ENCODE assay signal across 17 cellular contexts in the genomic region with DNA sequence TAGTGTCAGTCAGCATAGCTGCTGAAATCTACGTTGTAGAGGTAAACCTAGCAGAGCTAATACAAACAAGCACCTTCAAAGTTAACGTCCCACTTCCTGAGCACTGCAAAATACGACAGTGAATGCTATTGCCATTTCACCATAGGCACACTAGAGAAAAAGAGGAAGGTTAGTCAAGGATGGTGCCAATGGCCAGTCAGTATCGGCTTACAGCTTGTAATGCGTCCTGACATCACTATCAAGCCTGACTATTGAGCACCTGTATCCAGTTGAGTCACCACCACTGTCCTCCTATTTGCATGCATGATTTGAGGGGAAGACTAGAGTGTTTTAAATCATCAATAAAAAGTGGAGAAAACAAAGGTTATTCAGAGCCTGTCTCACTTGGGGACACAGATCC. TPM values are rescaled to one million over a fixed set of nuclear protein-coding genes. Genes with fewer than 3 reads are reported as not detected.
DNase-seq lines count a peak whose midpoint lies in the region; ATAC-seq and TF ChIP-seq lines count a peak whose summit lies in the region.
"Had no signal": no experiment of that assay in that cellular context is flagged by ENCODE, and none has a peak within 500 bp of the region (broad histone marks: within the 10 kb centered on the region; RNA-seq: fewer than 3 reads in every experiment).

No MANE protein-coding gene starts in this region.

- H3K36me3 Mint-ChIP-seq in GM23338 (ENCODE audit: low read depth) (peaks cover 53% of the 10 kb centered on the region), memory B cell (peaks cover 21% of the 10 kb centered on the region)

- H3K27ac ChIP-seq in GM23338 (ENCODE audit: low read depth) (peak overlapping the region; percentile 57; the same call in 1 of the 2 replicates), VCaP (peak overlapping the region; percentile 89)
- H3K27ac ChIP-seq: WERI-Rb-1 had no signal

- H3K4me2 ChIP-seq in GM23338, result no peak overlapping the region

- H3K9me2 ChIP-seq in GM23338 (ENCODE audit: insufficient read depth), result no peaks in the 10 kb centered on the region

- H3K27me3 Mint-ChIP-seq in GM23338 (ENCODE audit: insufficient read depth, low read depth, poor library complexity) (peaks cover 3% of the 10 kb centered on the region), memory B cell (no peaks in the 10 kb centered on the region)

- peak; percentile 50 for DNase-seq in CD1c-positive myeloid dendritic cell (ENCODE audit: extremely low spot score)
- no peak for DNase-seq in GM23338 (ENCODE audit: low spot score)
- no peak for DNase-seq in memory B cell (ENCODE audit: low spot score in 2 of 2)
- DNase-seq in NCI-H345 (lab: John Stamatoyannopoulos, UW), result no peak
- DNase-seq: activated CD8-positive, alpha-beta memory T cell treated with anti-CD3 and anti-CD28 coated beads, Interleukin-2, amount 50 U/mL, for 4 hours; C1 segment of cervical spinal cord; colonic mucosa; head of caudate nucleus; left cardiac atrium; NCI-H187; stimulated activated naive CD4-positive, alpha-beta T cell; WERI-Rb-1 had no signal

- H3K36me3 ChIP-seq in GM23338 (ENCODE audit: insufficient read depth), result peaks cover 41% of the 10 kb centered on the region

- ATAC-seq in GM23338, result peak; percentile 23; the same call in 2 of the 3 replicates
- peak; percentile 37 for ATAC-seq in memory B cell (ENCODE audit: low read depth)
- no peak for ATAC-seq in GM21526 (IDR thresholded peaks at IDR 0.05; ENCODE audit: low FRiP score, unreplicated experiment)
- no peak for ATAC-seq in HG03520 (IDR thresholded peaks at IDR 0.05; ENCODE audit: unreplicated experiment)
- no peak for ATAC-seq in HG03460 (IDR thresholded peaks at IDR 0.05; ENCODE audit: unreplicated experiment)
- ATAC-seq: esophagus mucosa, left cardiac atrium had no signal

- peaks cover 4% of the 10 kb centered on the region for H4K20me1 ChIP-seq in GM23338 (replicated peaks; ENCODE audit: insufficient read depth)

- H2AFZ ChIP-seq in GM23338, result no peak overlapping the region

- no peak for TF ChIP-seq CTCF in GM23338 (conservative IDR thresholded peaks at IDR 0.05; ENCODE audit: low read depth in 2 of 2)
- TF ChIP-seq CTCF in VCaP (conservative IDR thresholded peaks at IDR 0.05), result no peak

- no peaks in the 10 kb centered on the region for H3K9me3 Mint-ChIP-seq in GM23338
- H3K9me3 Mint-ChIP-seq in memory B cell, result no peaks in the 10 kb centered on the region

- H3F3A ChIP-seq in GM23338 (replicated peaks; ENCODE audit: low read depth), result peaks cover 21% of the 10 kb centered on the region

- H3K4me1 Mint-ChIP-seq in GM23338 (peaks cover 33% of the 10 kb centered on the region), memory B cell (peaks cover 16% of the 10 kb centered on the region)

- H3K27me3 ChIP-seq in GM23338 (ENCODE audit: insufficient read depth), result no peaks in the 10 kb centered on the region
- H3K27me3 ChIP-seq: colonic mucosa had no signal

- no peak overlapping the region for H3K4me3 ChIP-seq in GM23338
- H3K4me3 ChIP-seq: colonic mucosa had no signal

- peak overlapping the region; percentile 32 for H3K27ac Mint-ChIP-seq in GM23338
- H3K27ac Mint-ChIP-seq in memory B cell, result peak overlapping the region; percentile 73

- H3K4me3 Mint-ChIP-seq in GM23338, result no peak overlapping the region
- H3K4me3 Mint-ChIP-seq in memory B cell, result no peak overlapping the region

- H3K79me2 ChIP-seq in GM23338 (replicated peaks; ENCODE audit: insufficient read depth), result no peaks in the 10 kb centered on the region

- peaks cover 52% of the 10 kb centered on the region for H3K4me1 ChIP-seq in GM23338 (ENCODE audit: insufficient read depth)

TF ChIP-seq in GM23338, 12 proteins besides CTCF, POLR2A, EP300 and RAD21 (continues in another document):
- no peak for TF ChIP-seq EZH2 (IDR thresholded peaks at IDR 0.05; ENCODE audit: low read depth, unreplicated experiment)
- TF ChIP-seq, protein P1, sequence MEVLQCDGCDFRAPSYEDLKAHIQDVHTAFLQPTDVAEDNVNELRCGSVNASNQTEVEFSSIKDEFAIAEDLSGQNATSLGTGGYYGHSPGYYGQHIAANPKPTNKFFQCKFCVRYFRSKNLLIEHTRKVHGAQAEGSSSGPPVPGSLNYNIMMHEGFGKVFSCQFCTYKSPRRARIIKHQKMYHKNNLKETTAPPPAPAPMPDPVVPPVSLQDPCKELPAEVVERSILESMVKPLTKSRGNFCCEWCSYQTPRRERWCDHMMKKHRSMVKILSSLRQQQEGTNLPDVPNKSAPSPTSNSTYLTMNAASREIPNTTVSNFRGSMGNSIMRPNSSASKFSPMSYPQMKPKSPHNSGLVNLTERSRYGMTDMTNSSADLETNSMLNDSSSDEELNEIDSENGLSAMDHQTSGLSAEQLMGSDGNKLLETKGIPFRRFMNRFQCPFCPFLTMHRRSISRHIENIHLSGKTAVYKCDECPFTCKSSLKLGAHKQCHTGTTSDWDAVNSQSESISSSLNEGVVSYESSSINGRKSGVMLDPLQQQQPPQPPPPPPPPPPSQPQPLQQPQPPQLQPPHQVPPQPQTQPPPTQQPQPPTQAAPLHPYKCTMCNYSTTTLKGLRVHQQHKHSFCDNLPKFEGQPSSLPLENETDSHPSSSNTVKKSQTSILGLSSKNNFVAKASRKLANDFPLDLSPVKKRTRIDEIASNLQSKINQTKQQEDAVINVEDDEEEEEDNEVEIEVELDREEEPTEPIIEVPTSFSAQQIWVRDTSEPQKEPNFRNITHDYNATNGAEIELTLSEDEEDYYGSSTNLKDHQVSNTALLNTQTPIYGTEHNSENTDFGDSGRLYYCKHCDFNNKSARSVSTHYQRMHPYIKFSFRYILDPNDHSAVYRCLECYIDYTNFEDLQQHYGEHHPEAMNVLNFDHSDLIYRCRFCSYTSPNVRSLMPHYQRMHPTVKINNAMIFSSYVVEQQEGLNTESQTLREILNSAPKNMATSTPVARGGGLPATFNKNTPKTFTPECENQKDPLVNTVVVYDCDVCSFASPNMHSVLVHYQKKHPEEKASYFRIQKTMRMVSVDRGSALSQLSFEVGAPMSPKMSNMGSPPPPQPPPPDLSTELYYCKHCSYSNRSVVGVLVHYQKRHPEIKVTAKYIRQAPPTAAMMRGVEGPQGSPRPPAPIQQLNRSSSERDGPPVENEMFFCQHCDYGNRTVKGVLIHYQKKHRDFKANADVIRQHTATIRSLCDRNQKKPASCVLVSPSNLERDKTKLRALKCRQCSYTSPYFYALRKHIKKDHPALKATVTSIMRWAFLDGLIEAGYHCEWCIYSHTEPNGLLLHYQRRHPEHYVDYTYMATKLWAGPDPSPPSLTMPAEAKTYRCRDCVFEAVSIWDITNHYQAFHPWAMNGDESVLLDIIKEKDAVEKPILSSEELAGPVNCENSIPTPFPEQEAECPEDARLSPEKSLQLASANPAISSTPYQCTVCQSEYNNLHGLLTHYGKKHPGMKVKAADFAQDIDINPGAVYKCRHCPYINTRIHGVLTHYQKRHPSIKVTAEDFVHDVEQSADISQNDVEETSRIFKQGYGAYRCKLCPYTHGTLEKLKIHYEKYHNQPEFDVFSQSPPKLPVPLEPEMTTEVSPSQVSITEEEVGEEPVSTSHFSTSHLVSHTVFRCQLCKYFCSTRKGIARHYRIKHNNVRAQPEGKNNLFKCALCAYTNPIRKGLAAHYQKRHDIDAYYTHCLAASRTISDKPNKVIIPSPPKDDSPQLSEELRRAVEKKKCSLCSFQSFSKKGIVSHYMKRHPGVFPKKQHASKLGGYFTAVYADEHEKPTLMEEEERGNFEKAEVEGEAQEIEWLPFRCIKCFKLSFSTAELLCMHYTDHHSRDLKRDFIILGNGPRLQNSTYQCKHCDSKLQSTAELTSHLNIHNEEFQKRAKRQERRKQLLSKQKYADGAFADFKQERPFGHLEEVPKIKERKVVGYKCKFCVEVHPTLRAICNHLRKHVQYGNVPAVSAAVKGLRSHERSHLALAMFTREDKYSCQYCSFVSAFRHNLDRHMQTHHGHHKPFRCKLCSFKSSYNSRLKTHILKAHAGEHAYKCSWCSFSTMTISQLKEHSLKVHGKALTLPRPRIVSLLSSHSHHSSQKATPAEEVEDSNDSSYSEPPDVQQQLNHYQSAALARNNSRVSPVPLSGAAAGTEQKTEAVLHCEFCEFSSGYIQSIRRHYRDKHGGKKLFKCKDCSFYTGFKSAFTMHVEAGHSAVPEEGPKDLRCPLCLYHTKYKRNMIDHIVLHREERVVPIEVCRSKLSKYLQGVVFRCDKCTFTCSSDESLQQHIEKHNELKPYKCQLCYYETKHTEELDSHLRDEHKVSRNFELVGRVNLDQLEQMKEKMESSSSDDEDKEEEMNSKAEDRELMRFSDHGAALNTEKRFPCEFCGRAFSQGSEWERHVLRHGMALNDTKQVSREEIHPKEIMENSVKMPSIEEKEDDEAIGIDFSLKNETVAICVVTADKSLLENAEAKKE (CRISPR knock-in tag; IDR thresholded peaks at IDR 0.05), result no peak
- TF ChIP-seq, protein P2, sequence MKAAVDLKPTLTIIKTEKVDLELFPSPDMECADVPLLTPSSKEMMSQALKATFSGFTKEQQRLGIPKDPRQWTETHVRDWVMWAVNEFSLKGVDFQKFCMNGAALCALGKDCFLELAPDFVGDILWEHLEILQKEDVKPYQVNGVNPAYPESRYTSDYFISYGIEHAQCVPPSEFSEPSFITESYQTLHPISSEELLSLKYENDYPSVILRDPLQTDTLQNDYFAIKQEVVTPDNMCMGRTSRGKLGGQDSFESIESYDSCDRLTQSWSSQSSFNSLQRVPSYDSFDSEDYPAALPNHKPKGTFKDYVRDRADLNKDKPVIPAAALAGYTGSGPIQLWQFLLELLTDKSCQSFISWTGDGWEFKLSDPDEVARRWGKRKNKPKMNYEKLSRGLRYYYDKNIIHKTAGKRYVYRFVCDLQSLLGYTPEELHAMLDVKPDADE (IDR thresholded peaks at IDR 0.05), result no peak
- TF ChIP-seq POLR2AphosphoS5 (IDR thresholded peaks at IDR 0.05; ENCODE audit: low read depth), result no peak
- TF ChIP-seq ZNF331 (CRISPR knock-in tag; IDR thresholded peaks at IDR 0.05; ENCODE audit: low read depth), result no peak
- TF ChIP-seq JUNB (IDR thresholded peaks at IDR 0.05; ENCODE audit: unreplicated experiment), result no peak
- TF ChIP-seq CREB1 (CRISPR knock-in tag; IDR thresholded peaks at IDR 0.05; ENCODE audit: low read depth), result no peak
- no peak for TF ChIP-seq ZNF114 (CRISPR knock-in tag; IDR thresholded peaks at IDR 0.05)
- TF ChIP-seq STAT1 (IDR thresholded peaks at IDR 0.05; ENCODE audit: unreplicated experiment), result no peak
- no peak for TF ChIP-seq EZH2phosphoT487 (IDR thresholded peaks at IDR 0.05; ENCODE audit: unreplicated experiment)

RNA-seq across cellular contexts. Expression of a gene that starts 34.4 kb away (rescaled TPM):
- total RNA-seq in GM23338 (2014; rRNA removed; shearing (Covaris generic)), result 296 and 307 TPM in 2 replicates
- 239 and 255 TPM in 2 replicates for polyA plus RNA-seq in GM23338 (2016; fragmentation: Nextera tagmentation; extraction: Ambion mirVana)

RNA-seq across cellular contexts. Expression of a gene that starts 35.3 kb away (rescaled TPM):
- total RNA-seq in GM23338 (2014; rRNA removed; shearing (Covaris generic)), result 14.4 and 16.0 TPM in 2 replicates
- 4.6 and 4.7 TPM in 2 replicates for polyA plus RNA-seq in GM23338 (2016; fragmentation: Nextera tagmentation; extraction: Ambion mirVana)

RNA-seq across cellular contexts. Expression of a gene that starts 59.7 kb away (rescaled TPM):
- 9.1 and 14.8 TPM in 2 replicates for total RNA-seq in GM23338 (2014; rRNA removed; shearing (Covaris generic))
- 6.4 and 7.1 TPM in 2 replicates for polyA plus RNA-seq in GM23338 (2016; fragmentation: Nextera tagmentation; extraction: Ambion mirVana)

Comparison
In these comparisons a context has a peak if more than half of its experiments do, and no peak if none do; other contexts are left out.
1. ATAC-seq: peak in GM23338 (single experiment) and memory B cell (single experiment); none in GM21526 (single experiment), HG03520 (single experiment) and HG03460 (single experiment).